Comparison of ENCODE assay signal across 8 cellular contexts in genomic region chr15:56917652-56918045, GRCh38. TPM values are rescaled to one million over a fixed set of nuclear protein-coding genes. Genes with fewer than 3 reads are reported as not detected.
DNase-seq lines count a peak whose midpoint lies in the region; ATAC-seq, FAIRE-seq and TF ChIP-seq lines count a peak whose summit lies in the region.

No MANE protein-coding gene starts in this region.

- no peaks in the 10 kb centered on the region for H3K27me3 ChIP-seq in parathyroid adenoma (ENCODE audit: control insufficient read depth, insufficient read depth, low read length)

- peak overlapping the region; percentile 90 for H3K4me3 ChIP-seq in WI38 (ENCODE audit: low read depth, low read length)
- H3K4me3 ChIP-seq in parathyroid adenoma (ENCODE audit: low read depth, low read length) = peak overlapping the region; percentile 90

- no peaks in the 10 kb centered on the region for H3K27me3 Mint-ChIP-seq in activated T-cell treated with anti-CD3 and anti-CD28 coated beads, Interleukin-2, amount 50 U/mL, for 72 hours (ENCODE audit: low read depth)

- H2AFZ ChIP-seq in parathyroid adenoma = peak overlapping the region; percentile 71

- peak overlapping the region; percentile 57 for H3K27ac Mint-ChIP-seq in activated T-cell treated with anti-CD3 and anti-CD28 coated beads, Interleukin-2, amount 50 U/mL, for 72 hours

- peak overlapping the region; percentile 78 for H3K27ac ChIP-seq in parathyroid adenoma

- no peak for TF ChIP-seq CTCF in WI38 (IDR thresholded peaks at IDR 0.05; ENCODE audit: low read depth, low read length)
- no peak for TF ChIP-seq CTCF in parathyroid adenoma (IDR thresholded peaks at IDR 0.05)

- no peaks in the 10 kb centered on the region for H3K9me3 ChIP-seq in parathyroid adenoma (ENCODE audit: control insufficient read depth, low read length)

- H3K4me1 Mint-ChIP-seq in activated T-cell treated with anti-CD3 and anti-CD28 coated beads, Interleukin-2, amount 50 U/mL, for 72 hours (ENCODE audit: low read depth) = peaks cover 42% of the 10 kb centered on the region

- peak overlapping the region; percentile 90 for H3K4me2 ChIP-seq in parathyroid adenoma (ENCODE audit: low read length)

- FAIRE-seq in frontal cortex (lab: Jason Lieb, UNC) = no peak

- H3K9me3 Mint-ChIP-seq in activated T-cell treated with anti-CD3 and anti-CD28 coated beads, Interleukin-2, amount 50 U/mL, for 72 hours = peaks cover 0 to 1% of the 10 kb centered on the region in 2 donors

- no peak overlapping the region for H3K9ac ChIP-seq in parathyroid adenoma

- H3K36me3 Mint-ChIP-seq in activated T-cell treated with anti-CD3 and anti-CD28 coated beads, Interleukin-2, amount 50 U/mL, for 72 hours (ENCODE audit: insufficient read depth in 2 of 2) = peaks cover 3 to 12% of the 10 kb centered on the region in 2 donors

- peaks cover 2% of the 10 kb centered on the region for H3K79me2 ChIP-seq in parathyroid adenoma

- H3K4me1 ChIP-seq in parathyroid adenoma = no peaks in the 10 kb centered on the region

- no peak for ATAC-seq in activated T-cell treated with anti-CD3 and anti-CD28 coated beads, Interleukin-2, amount 50 U/mL, for 72 hours (replicated peaks in 1 of 2)

- no peak for DNase-seq in activated T-cell treated with anti-CD3 and anti-CD28 coated beads, Interleukin-2, amount 50 U/mL, for 72 hours
- no peak for DNase-seq in activated T-cell treated with anti-CD3 and anti-CD28 coated beads, Interleukin-2, amount 50 U/mL, for 48 hours
- DNase-seq in frontal cortex (ENCODE audit: low spot score in 2 of 2) (peak; percentile 24 to 35), SIG-M5 treated with dmso at 0.1 percent for 504 hours (lab: John Stamatoyannopoulos, UW; ENCODE audit: unreplicated experiment) (no peak), SKM-1 treated with dmso at 0.1 percent for 144 hours (lab: John Stamatoyannopoulos, UW; ENCODE audit: unreplicated experiment) (no peak)
- no peak for DNase-seq in stimulated activated CD4-positive, alpha-beta T cell treated with anti-CD3 and anti-CD28 coated beads, Interleukin-4, amount 100 ng/mL, for 4 hours

- H3K4me3 Mint-ChIP-seq in activated T-cell treated with anti-CD3 and anti-CD28 coated beads, Interleukin-2, amount 50 U/mL, for 72 hours = peak overlapping the region; percentile 85 to 88

- H3K36me3 ChIP-seq in parathyroid adenoma (ENCODE audit: control insufficient read depth, insufficient read depth, low read length) = no peaks in the 10 kb centered on the region

RNA-seq across cellular contexts. Expression of gene TCF12, which starts 0.8 kb away (rescaled TPM):
- total RNA-seq in activated T-cell treated with anti-CD3 and anti-CD28 coated beads, Interleukin-2, amount 50 U/mL, for 72 hours = 100 to 1,000 TPM in 1 of 2 donors, 10 to 100 TPM in 1; 93.0 to 108 TPM
- total RNA-seq in frontal cortex = 87.2 TPM

Comparison
In these comparisons a context has a peak if more than half of its experiments do, and no peak if none do; other contexts are left out.
1. DNase-seq: peak in frontal cortex (2 of 2); none in activated T-cell treated with anti-CD3 and anti-CD28 coated beads, Interleukin-2, amount 50 U/mL, for 72 hours (0 of 2), activated T-cell treated with anti-CD3 and anti-CD28 coated beads, Interleukin-2, amount 50 U/mL, for 48 hours (0 of 2), SIG-M5 treated with dmso at 0.1 percent for 504 hours (single experiment), stimulated activated CD4-positive, alpha-beta T cell treated with anti-CD3 and anti-CD28 coated beads, Interleukin-4, amount 100 ng/mL, for 4 hours (0 of 2) and SKM-1 treated with dmso at 0.1 percent for 144 hours (single experiment).